23 cellular contexts compared by ENCODE assay signal in the genomic region with DNA sequence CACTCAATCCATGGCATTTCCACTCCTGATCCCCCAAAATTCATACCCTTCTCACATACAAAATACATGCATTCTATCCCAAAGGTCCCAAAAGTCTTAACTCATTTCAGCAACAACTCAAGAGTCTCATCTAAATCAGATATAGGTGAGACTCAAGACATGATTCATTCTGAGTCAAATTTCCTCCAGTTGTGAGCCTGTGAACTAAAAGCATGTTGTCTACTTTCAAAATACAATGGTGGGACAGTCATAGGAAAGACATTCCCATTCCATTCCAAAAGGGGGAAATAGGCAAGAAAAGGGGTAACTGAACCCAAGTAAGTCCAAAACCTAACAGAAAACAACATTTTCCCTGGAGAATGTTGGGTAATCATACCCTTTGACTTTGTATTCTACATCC.
DNase-seq lines count a peak whose midpoint lies in the region; ATAC-seq and TF ChIP-seq lines count a peak whose summit lies in the region.
"Had no signal": no experiment of that assay in that cellular context is flagged by ENCODE, and none has a peak within 500 bp of the region (broad histone marks: within the 10 kb centered on the region; RNA-seq: fewer than 3 reads in every experiment).

No MANE protein-coding gene starts in this region.

- in situ Hi-C loops in astrocyte of the spinal cord (cut with HindIII; ENCODE audit: low sequenced_read_pairs) = no loop called here

- H3K4me3 ChIP-seq in astrocyte of the spinal cord (ENCODE audit: low read depth, low read length) = no peak overlapping the region
- H3K4me3 ChIP-seq: cardiac muscle cell, gastroesophageal sphincter, ovary, Peyer's patch had no signal

- ATAC-seq in GM18498 (IDR thresholded peaks at IDR 0.05; ENCODE audit: unreplicated experiment) = no peak
- ATAC-seq in GM19463 (IDR thresholded peaks at IDR 0.05; ENCODE audit: unreplicated experiment) = no peak
- ATAC-seq: activated CD4-positive, alpha-beta T cell treated with anti-CD3 and anti-CD28 coated beads for 36 hours; activated naive CD4-positive, alpha-beta T cell treated with anti-CD3 and anti-CD28 coated beads, Interleukin-2, amount 50 U/mL, for 72 hours; gastroesophageal sphincter; left cardiac atrium; sciatic nerve; stimulated activated memory B cell treated with anti-CD40 and anti-IgM and Interleukin-4, amounts not matched to agents 10 μg/mL and 1 μg/mL and 100 μg/mL, for 72 hours had no signal

- peak; percentile 66 for DNase-seq in Daoy (ENCODE audit: low read depth)
- peak; percentile 61 for DNase-seq in LHCN-M2 (ENCODE audit: low read depth)
- peak; percentile 55 for DNase-seq in astrocyte of the spinal cord (ENCODE audit: low read depth, low spot score)
- peak; percentile 92 for DNase-seq in glomerular endothelial cell (ENCODE audit: extremely low read depth, low read depth, low spot score)
- no peak for DNase-seq in activated T-cell treated with anti-CD3 and anti-CD28 coated beads, Interleukin-2, amount 50 U/mL, for 48 hours
- no peak for DNase-seq in SK-N-DZ (ENCODE audit: low spot score)
- DNase-seq: activated CD4-positive, alpha-beta T cell treated with anti-CD3 and anti-CD28 coated beads for 36 hours; GOT3; left cardiac atrium; mesenchymal stem cell; naive B cell; NCI-H1092; NCI-H2081; NK-92 treated with Interleukin-12 subunit alpha and Interleukin-12 subunit beta, amount 100 ng/mL, for 24 hours; ovary; Peyer's patch had no signal

- TF ChIP-seq CTCF in astrocyte of the spinal cord (IDR thresholded peaks at IDR 0.05; ENCODE audit: low read depth, low read length) = no peak

Comparison
In these comparisons a context has a peak if more than half of its experiments do, and no peak if none do; other contexts are left out.
1. DNase-seq: peak in Daoy (single experiment), LHCN-M2 (single experiment), astrocyte of the spinal cord (single experiment) and glomerular endothelial cell (single experiment); none in activated T-cell treated with anti-CD3 and anti-CD28 coated beads, Interleukin-2, amount 50 U/mL, for 48 hours (0 of 2) and SK-N-DZ (single experiment).